In genomic region chr6:96460052-96460700, GRCh38 we compare ENCODE assay signal across 21 cellular contexts.
A peak's percentile ranks its signal among the peaks of the same experiment; 100 is the strongest.
DNase-seq lines count a peak whose midpoint lies in the region; ATAC-seq and TF ChIP-seq lines count a peak whose summit lies in the region.
"Had no signal": no experiment of that assay in that cellular context is flagged by ENCODE, and none has a peak within 500 bp of the region (broad histone marks: within the 10 kb centered on the region; RNA-seq: fewer than 3 reads in every experiment).

No MANE protein-coding gene starts in this region.

- DNase-seq in NCI-H1105 treated with DMSO at 0.1 percent for 48 hours (lab: John Stamatoyannopoulos, UW), result peak; percentile 9
- no peak for DNase-seq in NCI-H1105 (lab: John Stamatoyannopoulos, UW)
- peak; percentile 9 to 78 for DNase-seq in NCI-H2081 (lab: John Stamatoyannopoulos, UW)
- no peak for DNase-seq in RWPE2 (ENCODE audit: low spot score)
- DNase-seq in nephron progenitor cell, result no peak
- no peak for DNase-seq in T-helper 9 cell
- no peak for DNase-seq in mucosa of gallbladder (ENCODE audit: low spot score)
- DNase-seq: activated CD8-positive, alpha-beta T cell treated with anti-CD3 and anti-CD28 coated beads, Interleukin-2, amount 10 ng/mL, durations not matched to agents 7 days and 5 days; activated naive CD4-positive, alpha-beta T cell treated with Interleukin-2 at 50 U/mL for 16 hours; activated T-cell treated with anti-CD3 and anti-CD28 coated beads, Interleukin-2, amount 50 U/mL, for 1 hour; effector CD4-positive, alpha-beta T cell; HCEC 1CT; kidney glomerular epithelial cell; naive B cell; NCI-H1930; retina; stimulated activated CD4-positive, alpha-beta T cell treated with anti-CD3 and anti-CD28 coated beads, Interleukin-12 subunit alpha, Interleukin-12 subunit beta, amount 100 ng/mL, for 4 hours; upper lobe of left lung had no signal

- H3K4me3 ChIP-seq in RWPE2 (ENCODE audit: severe bottlenecking), result no peak overlapping the region
- H3K4me3 ChIP-seq: upper lobe of left lung had no signal

- H3K9me3 ChIP-seq in RWPE2 (ENCODE audit: severe bottlenecking), result no peaks in the 10 kb centered on the region
- H3K9me3 ChIP-seq: upper lobe of left lung had no signal

- peaks cover 6% of the 10 kb centered on the region for H3K4me1 Mint-ChIP-seq in nephron progenitor cell
- H3K4me1 Mint-ChIP-seq: naive B cell had no signal

- H3K27me3 ChIP-seq in RWPE2 (ENCODE audit: insufficient read depth, poor library complexity, severe bottlenecking), result no peaks in the 10 kb centered on the region
- H3K27me3 ChIP-seq: upper lobe of left lung had no signal

- H3K27ac Mint-ChIP-seq in nephron progenitor cell, result peak overlapping the region; percentile 48
- H3K27ac Mint-ChIP-seq: activated CD8-positive, alpha-beta T cell treated with anti-CD3 and anti-CD28 coated beads, Interleukin-2, amount 10 ng/mL, durations not matched to agents 7 days and 5 days; naive B cell had no signal

- no peaks in the 10 kb centered on the region for H3K4me1 ChIP-seq in RWPE2 (ENCODE audit: insufficient read depth, poor library complexity, severe bottlenecking)
- H3K4me1 ChIP-seq: upper lobe of left lung had no signal

- H3K4me3 Mint-ChIP-seq in nephron progenitor cell, result no peak overlapping the region
- H3K4me3 Mint-ChIP-seq: activated CD8-positive, alpha-beta T cell treated with anti-CD3 and anti-CD28 coated beads, Interleukin-2, amount 10 ng/mL, durations not matched to agents 7 days and 5 days; central memory CD8-positive, alpha-beta T cell; naive B cell had no signal

- TF ChIP-seq CTCF in RWPE2 (IDR thresholded peaks at IDR 0.05; ENCODE audit: poor library complexity, severe bottlenecking), result no peak
- no peak for TF ChIP-seq CTCF in nephron progenitor cell (IDR thresholded peaks at IDR 0.05)

- H3K36me3 ChIP-seq in RWPE2 (ENCODE audit: low read depth), result no peaks in the 10 kb centered on the region
- H3K36me3 ChIP-seq: upper lobe of left lung had no signal

- H3K36me3 Mint-ChIP-seq in nephron progenitor cell (ENCODE audit: low read depth), result no peaks in the 10 kb centered on the region
- H3K36me3 Mint-ChIP-seq: naive B cell had no signal

- no peaks in the 10 kb centered on the region for H3K9me3 Mint-ChIP-seq in nephron progenitor cell
- H3K9me3 Mint-ChIP-seq: central memory CD8-positive, alpha-beta T cell had no signal

- H3K27me3 Mint-ChIP-seq in nephron progenitor cell (ENCODE audit: low read depth, poor library complexity), result no peaks in the 10 kb centered on the region
- H3K27me3 Mint-ChIP-seq: central memory CD8-positive, alpha-beta T cell had no signal

- ATAC-seq in RWPE2 (ENCODE audit: low read depth), result peak; percentile 51; the same call in 1 of the 3 replicates
- ATAC-seq in esophagus mucosa, result no peak
- ATAC-seq: activated CD8-positive, alpha-beta T cell treated with anti-CD3 and anti-CD28 coated beads, Interleukin-2, amount 10 ng/mL, durations not matched to agents 7 days and 5 days; SK-N-SH treated with all-trans-retinoic acid at 6 μM for 48 hours had no signal

- no peak overlapping the region for H3K27ac ChIP-seq in RWPE2 (ENCODE audit: poor library complexity, severe bottlenecking)
- H3K27ac ChIP-seq: upper lobe of left lung had no signal

Comparison
In these comparisons a context has a peak if more than half of its experiments do, and no peak if none do; other contexts are left out.
1. DNase-seq: peak in NCI-H1105 treated with DMSO at 0.1 percent for 48 hours (single experiment) and NCI-H2081 (2 of 2); none in NCI-H1105 (single experiment), RWPE2 (single experiment), nephron progenitor cell (single experiment), T-helper 9 cell (single experiment) and mucosa of gallbladder (single experiment).